8 cellular contexts compared by ENCODE assay signal in genomic region chr1:149849246-149849946, GRCh38. TPM values are rescaled to one million over a fixed set of nuclear protein-coding genes. Genes with fewer than 3 reads are reported as not detected.
DNase-seq lines count a peak whose midpoint lies in the region; ATAC-seq and TF ChIP-seq lines count a peak whose summit lies in the region.

No MANE protein-coding gene starts in this region.

- H3K4me1 Mint-ChIP-seq in WTC11 = peaks cover 52% of the 10 kb centered on the region
- peaks cover 54% of the 10 kb centered on the region for H3K4me1 Mint-ChIP-seq in stimulated activated naive CD8-positive, alpha-beta T cell treated with anti-CD3 and anti-CD28 coated beads, Interleukin-15, amount 100 ng/mL, for 72 hours

- H3K9me3 Mint-ChIP-seq in WTC11 = no peaks in the 10 kb centered on the region
- no peaks in the 10 kb centered on the region for H3K9me3 Mint-ChIP-seq in stimulated activated naive CD8-positive, alpha-beta T cell treated with anti-CD3 and anti-CD28 coated beads, Interleukin-15, amount 100 ng/mL, for 72 hours

- peaks cover 4% of the 10 kb centered on the region; the same call in 1 of the 2 replicates for H3K36me3 Mint-ChIP-seq in WTC11

- ATAC-seq in WTC11 = no peak
- ATAC-seq in stimulated activated naive CD8-positive, alpha-beta T cell treated with anti-CD3 and anti-CD28 coated beads, Interleukin-15, amount 100 ng/mL, for 72 hours = no peak

- H3K4me3 Mint-ChIP-seq in WTC11 = peak overlapping the region; percentile 90
- H3K4me3 Mint-ChIP-seq in stimulated activated naive CD8-positive, alpha-beta T cell treated with anti-CD3 and anti-CD28 coated beads, Interleukin-15, amount 100 ng/mL, for 72 hours = peak overlapping the region; percentile 83 to 93

- H3K27me3 Mint-ChIP-seq in WTC11 (ENCODE audit: low read depth) = no peaks in the 10 kb centered on the region
- no peaks in the 10 kb centered on the region for H3K27me3 Mint-ChIP-seq in stimulated activated naive CD8-positive, alpha-beta T cell treated with anti-CD3 and anti-CD28 coated beads, Interleukin-15, amount 100 ng/mL, for 72 hours

- peak overlapping the region; percentile 84 for H3K4me3 ChIP-seq in iPS-15b (ENCODE audit: low read depth, low read length)

- peak overlapping the region; percentile 39 for H3K9ac ChIP-seq in iPS-15b (ENCODE audit: low read depth, low read length)

- peak; percentile 16 for DNase-seq in NCI-H1105 treated with DMSO at 0.1 percent for 48 hours (lab: John Stamatoyannopoulos, UW)
- no peak for DNase-seq in NCI-H1105 (lab: John Stamatoyannopoulos, UW)
- DNase-seq in WTC11 (ENCODE audit: low spot score) = no peak
- DNase-seq in stimulated activated naive CD8-positive, alpha-beta T cell treated with anti-CD3 and anti-CD28 coated beads, Interleukin-15, amount 100 ng/mL, for 72 hours = peak; percentile 0 to 8
- no peak for DNase-seq in DMS 273 (lab: John Stamatoyannopoulos, UW; ENCODE audit: unreplicated experiment)
- no peak for DNase-seq in activated CD4-positive, CD25-positive, alpha-beta regulatory T cell treated with anti-CD3 and anti-CD28 coated beads, Interleukin-2, amount 50 U/mL, for 72 hours
- DNase-seq in DMS79 (lab: John Stamatoyannopoulos, UW) = no peak

- H3K27ac Mint-ChIP-seq in WTC11 = peak overlapping the region; percentile 98
- H3K27ac Mint-ChIP-seq in stimulated activated naive CD8-positive, alpha-beta T cell treated with anti-CD3 and anti-CD28 coated beads, Interleukin-15, amount 100 ng/mL, for 72 hours = peak overlapping the region; percentile 96 to 97

- H3K27me3 ChIP-seq in iPS-15b (ENCODE audit: control insufficient read depth, insufficient read depth, low read length) = no peaks in the 10 kb centered on the region

- H3K4me1 ChIP-seq in iPS-15b (ENCODE audit: control insufficient read depth, insufficient read depth, low read length) = peaks cover 27% of the 10 kb centered on the region

- H3K36me3 ChIP-seq in iPS-15b (ENCODE audit: control insufficient read depth, insufficient read depth, low read length) = no peaks in the 10 kb centered on the region

- CTCF ChIA-PET in WTC11 (lab: Charles Lee) = no interaction called here

- POLR2A ChIA-PET in WTC11 (lab: Charles Lee) = interaction anchor here (0.7 to 4.2 kb wide), 2 partner anchors 37 to 314 kb away, joined by 3 to 27 read pairs; a partner anchor contains a TSS

- H3K9me3 ChIP-seq in iPS-15b (ENCODE audit: control insufficient read depth, insufficient read depth, low read length) = no peaks in the 10 kb centered on the region

- TF ChIP-seq CTCF in WTC11 (IDR thresholded peaks at IDR 0.05) = no peak

TF ChIP-seq in WTC11, 78 proteins besides CTCF, POLR2A, EP300 and RAD21:
- 0 out of 2 replicates have a peak, but pooled peaks have one; percentile 49 for TF ChIP-seq EMX1 (CRISPR knock-in tag; IDR thresholded peaks at IDR 0.05)
- no peak for TF ChIP-seq FOXP1 (CRISPR knock-in tag; IDR thresholded peaks at IDR 0.05; ENCODE audit: borderline replicate concordance)

RNA-seq across cellular contexts. Expression of gene BOLA1, which starts 50.0 kb away (rescaled TPM):
- total RNA-seq in WTC11 (2021) = 15.3 to 19.5 TPM (median 15.4 TPM) in 3 replicates

Comparison
In these comparisons a context has a peak if more than half of its experiments do, and no peak if none do; other contexts are left out.
1. DNase-seq: peak in NCI-H1105 treated with DMSO at 0.1 percent for 48 hours (single experiment) and stimulated activated naive CD8-positive, alpha-beta T cell treated with anti-CD3 and anti-CD28 coated beads, Interleukin-15, amount 100 ng/mL, for 72 hours (2 of 2); none in NCI-H1105 (single experiment), WTC11 (single experiment), DMS 273 (single experiment), activated CD4-positive, CD25-positive, alpha-beta regulatory T cell treated with anti-CD3 and anti-CD28 coated beads, Interleukin-2, amount 50 U/mL, for 72 hours (single experiment) and DMS79 (single experiment).